In the genomic region with DNA sequence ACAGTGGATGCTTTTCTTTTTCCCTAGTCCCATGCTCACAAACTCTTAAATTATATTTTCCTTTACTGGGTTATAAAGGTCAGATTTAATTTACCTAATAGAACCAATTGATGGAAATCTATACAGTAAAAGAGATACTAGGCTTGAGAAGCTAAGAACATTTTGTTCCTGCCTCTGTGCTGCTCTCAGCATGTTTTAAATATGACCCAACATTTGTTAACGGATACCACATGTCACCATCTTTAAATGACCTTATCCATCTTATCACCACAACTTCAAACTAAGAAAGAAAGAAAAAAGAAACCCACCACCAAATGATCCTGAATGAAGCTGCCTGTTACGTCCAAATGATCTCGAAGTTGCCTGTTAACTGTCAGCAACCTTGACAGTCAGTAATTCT, we compare ENCODE assay signal across 18 cellular contexts.
DNase-seq lines count a peak whose midpoint lies in the region; ATAC-seq and TF ChIP-seq lines count a peak whose summit lies in the region.
"Had no signal": no experiment of that assay in that cellular context is flagged by ENCODE, and none has a peak within 500 bp of the region (broad histone marks: within the 10 kb centered on the region; RNA-seq: fewer than 3 reads in every experiment).

No MANE protein-coding gene starts in this region.

- H3K4me1 Mint-ChIP-seq in activated T-cell treated with anti-CD3 and anti-CD28 coated beads, Interleukin-2, amount 50 U/mL, for 4 hours (ENCODE audit: low read depth), result no peaks in the 10 kb centered on the region
- H3K4me1 Mint-ChIP-seq: B cell; CD8-positive, alpha-beta memory T cell had no signal

- no peak overlapping the region for H3K4me3 ChIP-seq in SK-N-SH (ENCODE audit: low read depth in 2 of 2, low read length in 1 of 2)
- H3K4me3 ChIP-seq in fibroblast of mammary gland (ENCODE audit: control insufficient read depth, low read depth, low read length), result no peak overlapping the region
- no peak overlapping the region for H3K4me3 ChIP-seq in parathyroid adenoma (ENCODE audit: low read depth, low read length)
- H3K4me3 ChIP-seq: BLaER1, HAP-1 had no signal

- no peak overlapping the region for H3K9ac ChIP-seq in SK-N-SH
- no peak overlapping the region for H3K9ac ChIP-seq in parathyroid adenoma
- H3K9ac ChIP-seq: BLaER1 had no signal

- no peaks in the 10 kb centered on the region for H3K9me2 ChIP-seq in SK-N-SH

- no peak for ATAC-seq in SK-N-SH treated with all-trans-retinoic acid at 6 μM for 48 hours
- no peak for ATAC-seq in HG03432 (IDR thresholded peaks at IDR 0.05; ENCODE audit: unreplicated experiment)
- no peak for ATAC-seq in activated T-cell treated with anti-CD3 and anti-CD28 coated beads, Interleukin-2, amount 50 U/mL, for 4 hours

- TF ChIP-seq CTCF in SK-N-SH (IDR thresholded peaks at IDR 0.05) (no peak), fibroblast of mammary gland (conservative IDR thresholded peaks at IDR 0.05; ENCODE audit: control insufficient read depth, insufficient read depth, low read depth, low read length) (no peak), parathyroid adenoma (IDR thresholded peaks at IDR 0.05) (no peak)

- WGBS in SK-N-SH (ENCODE audit: low lambda C conversion rate), result 71% methylated on average over 3 of the region's 3 CpGs

- no peaks in the 10 kb centered on the region for H3K27me3 Mint-ChIP-seq in activated T-cell treated with anti-CD3 and anti-CD28 coated beads, Interleukin-2, amount 50 U/mL, for 4 hours (ENCODE audit: low read depth)
- H3K27me3 Mint-ChIP-seq: B cell; CD4-positive, alpha-beta T cell; CD8-positive, alpha-beta memory T cell had no signal

- H3K27ac ChIP-seq in SK-N-SH (ENCODE audit: low read depth in 2 of 2, low read length in 1 of 2), result no peak overlapping the region
- no peak overlapping the region for H3K27ac ChIP-seq in parathyroid adenoma
- H3K27ac ChIP-seq: 22Rv1, BLaER1, C4-2B had no signal

- H4K20me1 ChIP-seq in SK-N-SH (ENCODE audit: insufficient read depth), result no peaks in the 10 kb centered on the region
- H4K20me1 ChIP-seq: BLaER1 had no signal

- POLR2A ChIA-PET in SK-N-SH (lab: Yijun Ruan, JAX), result no interaction called here

- no peaks in the 10 kb centered on the region for H3K36me3 ChIP-seq in SK-N-SH (replicated peaks in 1 of 2; ENCODE audit: control insufficient read depth in 1 of 2, insufficient read depth in 2 of 2, low read length in 1 of 2)
- H3K36me3 ChIP-seq in parathyroid adenoma (ENCODE audit: control insufficient read depth, insufficient read depth, low read length), result no peaks in the 10 kb centered on the region
- H3K36me3 ChIP-seq: BLaER1, HAP-1 had no signal

- peaks cover 3% of the 10 kb centered on the region for H3K9me3 Mint-ChIP-seq in activated T-cell treated with anti-CD3 and anti-CD28 coated beads, Interleukin-2, amount 50 U/mL, for 4 hours
- H3K9me3 Mint-ChIP-seq: CD4-positive, alpha-beta T cell; HFFc6 had no signal

- H3K36me3 Mint-ChIP-seq in activated T-cell treated with anti-CD3 and anti-CD28 coated beads, Interleukin-2, amount 50 U/mL, for 4 hours (ENCODE audit: insufficient read depth), result no peaks in the 10 kb centered on the region
- H3K36me3 Mint-ChIP-seq: CD8-positive, alpha-beta memory T cell had no signal

- TF ChIP-seq RAD21 in SK-N-SH (IDR thresholded peaks at IDR 0.05; ENCODE audit: low read length), result no peak

- H3K4me3 Mint-ChIP-seq in activated T-cell treated with anti-CD3 and anti-CD28 coated beads, Interleukin-2, amount 50 U/mL, for 4 hours, result no peak overlapping the region
- H3K4me3 Mint-ChIP-seq: B cell; CD4-positive, alpha-beta T cell; CD8-positive, alpha-beta memory T cell; HFFc6 had no signal

- no peaks in the 10 kb centered on the region for H3K9me3 ChIP-seq in SK-N-SH
- H3K9me3 ChIP-seq in parathyroid adenoma (ENCODE audit: control insufficient read depth, low read length), result no peaks in the 10 kb centered on the region
- H3K9me3 ChIP-seq: HAP-1 had no signal

- H3F3A ChIP-seq in SK-N-SH (replicated peaks; ENCODE audit: insufficient read depth), result peaks cover 14% of the 10 kb centered on the region

- H3K4me2 ChIP-seq in SK-N-SH (no peak overlapping the region), parathyroid adenoma (ENCODE audit: low read length) (no peak overlapping the region)
- H3K4me2 ChIP-seq: BLaER1 had no signal

- TF ChIP-seq EP300 in SK-N-SH (IDR thresholded peaks at IDR 0.05; ENCODE audit: borderline replicate concordance in 1 of 2, low read depth in 1 of 2, low read length in 1 of 2), result no peak

- H3K27me3 ChIP-seq in SK-N-SH (ENCODE audit: insufficient read depth) (no peaks in the 10 kb centered on the region), parathyroid adenoma (ENCODE audit: control insufficient read depth, insufficient read depth, low read length) (no peaks in the 10 kb centered on the region)
- H3K27me3 ChIP-seq: BLaER1 had no signal

- no peak overlapping the region for H2AFZ ChIP-seq in SK-N-SH (ENCODE audit: low read depth)
- peak overlapping the region; percentile 12 for H2AFZ ChIP-seq in parathyroid adenoma

- H3K79me2 ChIP-seq in SK-N-SH (ENCODE audit: insufficient read depth) (no peaks in the 10 kb centered on the region), parathyroid adenoma (no peaks in the 10 kb centered on the region)

- DNase-seq in SK-N-SH (no peak), fibroblast of mammary gland (ENCODE audit: low read depth) (peak; percentile 51)
- no peak for DNase-seq in activated T-cell treated with anti-CD3 and anti-CD28 coated beads, Interleukin-2, amount 50 U/mL, for 4 hours
- DNase-seq: CD4-positive, alpha-beta T cell; CD8-positive, alpha-beta memory T cell; DMS 273 treated with DMSO at 0.1 percent for 48 hours; DMS79 treated with DMSO at 0.1 percent for 48 hours; GF-D8; GOT3; HFFc6 had no signal

- peaks cover 0 to 6% of the 10 kb centered on the region in 2 experiments; a peak in 2 of 4 replicates for H3K4me1 ChIP-seq in SK-N-SH (ENCODE audit: control insufficient read depth in 1 of 2, insufficient read depth in 2 of 2, low read depth in 1 of 2, low read length in 1 of 2)
- no peaks in the 10 kb centered on the region for H3K4me1 ChIP-seq in parathyroid adenoma
- H3K4me1 ChIP-seq: BLaER1, HAP-1 had no signal

- CTCF ChIA-PET in SK-N-SH (lab: Yijun Ruan, JAX), result interaction anchor here (2.0 kb wide), 1 partner anchor 10 kb away, joined by 5 read pairs; no protein-coding TSS in a partner anchor

TF ChIP-seq in SK-N-SH, 30 proteins besides CTCF, POLR2A, EP300 and RAD21:
- TF ChIP-seq TCF12 (IDR thresholded peaks at IDR 0.05) (peak; percentile 35; the same call in 1 of the 2 replicates), TAF1 (IDR thresholded peaks at IDR 0.05; ENCODE audit: borderline replicate concordance, low read depth, low read length) (no peak)
- TF ChIP-seq, protein P1, sequence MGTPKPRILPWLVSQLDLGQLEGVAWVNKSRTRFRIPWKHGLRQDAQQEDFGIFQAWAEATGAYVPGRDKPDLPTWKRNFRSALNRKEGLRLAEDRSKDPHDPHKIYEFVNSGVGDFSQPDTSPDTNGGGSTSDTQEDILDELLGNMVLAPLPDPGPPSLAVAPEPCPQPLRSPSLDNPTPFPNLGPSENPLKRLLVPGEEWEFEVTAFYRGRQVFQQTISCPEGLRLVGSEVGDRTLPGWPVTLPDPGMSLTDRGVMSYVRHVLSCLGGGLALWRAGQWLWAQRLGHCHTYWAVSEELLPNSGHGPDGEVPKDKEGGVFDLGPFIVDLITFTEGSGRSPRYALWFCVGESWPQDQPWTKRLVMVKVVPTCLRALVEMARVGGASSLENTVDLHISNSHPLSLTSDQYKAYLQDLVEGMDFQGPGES (IDR thresholded peaks at IDR 0.05; ENCODE audit: low read depth, low read length), result no peak

TF ChIP-seq in SK-N-SH treated with all-trans-retinoic acid at 6 μM for 48 hours, 23 proteins besides CTCF, POLR2A, EP300 and RAD21 (continues in another document):
- no peak for TF ChIP-seq TCF4 (CRISPR knock-in tag; IDR thresholded peaks at IDR 0.05; ENCODE audit: borderline replicate concordance)
- TF ChIP-seq CSRNP3 (CRISPR knock-in tag; IDR thresholded peaks at IDR 0.05), result no peak
- TF ChIP-seq, protein P2, sequence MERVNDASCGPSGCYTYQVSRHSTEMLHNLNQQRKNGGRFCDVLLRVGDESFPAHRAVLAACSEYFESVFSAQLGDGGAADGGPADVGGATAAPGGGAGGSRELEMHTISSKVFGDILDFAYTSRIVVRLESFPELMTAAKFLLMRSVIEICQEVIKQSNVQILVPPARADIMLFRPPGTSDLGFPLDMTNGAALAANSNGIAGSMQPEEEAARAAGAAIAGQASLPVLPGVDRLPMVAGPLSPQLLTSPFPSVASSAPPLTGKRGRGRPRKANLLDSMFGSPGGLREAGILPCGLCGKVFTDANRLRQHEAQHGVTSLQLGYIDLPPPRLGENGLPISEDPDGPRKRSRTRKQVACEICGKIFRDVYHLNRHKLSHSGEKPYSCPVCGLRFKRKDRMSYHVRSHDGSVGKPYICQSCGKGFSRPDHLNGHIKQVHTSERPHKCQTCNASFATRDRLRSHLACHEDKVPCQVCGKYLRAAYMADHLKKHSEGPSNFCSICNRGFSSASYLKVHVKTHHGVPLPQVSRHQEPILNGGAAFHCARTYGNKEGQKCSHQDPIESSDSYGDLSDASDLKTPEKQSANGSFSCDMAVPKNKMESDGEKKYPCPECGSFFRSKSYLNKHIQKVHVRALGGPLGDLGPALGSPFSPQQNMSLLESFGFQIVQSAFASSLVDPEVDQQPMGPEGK (CRISPR knock-in tag; IDR thresholded peaks at IDR 0.05; ENCODE audit: borderline replicate concordance), result no peak
- TF ChIP-seq ZNF565 (CRISPR knock-in tag; conservative IDR thresholded peaks at IDR 0.05; ENCODE audit: low read depth), result no peak
- TF ChIP-seq ZNF8 (CRISPR knock-in tag; IDR thresholded peaks at IDR 0.05), result no peak
- TF ChIP-seq RARB (CRISPR knock-in tag; IDR thresholded peaks at IDR 0.05), result no peak
- no peak for TF ChIP-seq ARNTL (CRISPR knock-in tag; IDR thresholded peaks at IDR 0.05; ENCODE audit: borderline replicate concordance, low read depth)
- no peak for TF ChIP-seq ISL1 (CRISPR knock-in tag; IDR thresholded peaks at IDR 0.05)
- no peak for TF ChIP-seq ZNF70 (CRISPR knock-in tag; IDR thresholded peaks at IDR 0.05)
